Comparison of ENCODE assay signal across 9 cellular contexts in the genomic region with DNA sequence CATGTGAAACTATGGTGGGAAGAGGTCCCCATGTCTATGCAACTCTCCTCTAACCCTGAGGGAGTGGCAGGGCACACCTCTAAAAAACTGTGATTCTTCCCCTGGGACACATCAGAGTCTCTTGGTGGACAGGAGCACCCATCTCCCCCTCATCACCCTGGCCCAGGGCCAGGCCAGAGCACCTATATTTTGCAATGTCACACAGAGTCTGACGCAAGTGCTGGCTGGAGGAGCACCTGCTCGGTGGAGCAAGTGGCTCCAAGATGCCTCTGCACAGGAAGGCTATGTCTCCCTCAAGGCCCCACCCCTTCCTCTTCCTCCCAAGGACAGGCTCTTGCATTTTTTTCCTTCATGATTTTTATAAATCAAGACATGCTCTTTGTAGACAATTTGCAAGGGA. TPM values are rescaled to one million over a fixed set of nuclear protein-coding genes. Genes with fewer than 3 reads are reported as not detected.
A peak's percentile ranks its signal among the peaks of the same experiment; 100 is the strongest.
DNase-seq lines count a peak whose midpoint lies in the region; ATAC-seq and TF ChIP-seq lines count a peak whose summit lies in the region.
"Had no signal": no experiment of that assay in that cellular context is flagged by ENCODE, and none has a peak within 500 bp of the region (broad histone marks: within the 10 kb centered on the region; RNA-seq: fewer than 3 reads in every experiment).

No MANE protein-coding gene starts in this region.

- H3K36me3 ChIP-seq in gastrocnemius medialis = peaks cover 0 to 46% of the 10 kb centered on the region in 2 donors

- H3K27ac Mint-ChIP-seq in activated T-helper 2 cell treated with anti-CD3 and anti-CD28 coated beads, Interferon-gamma antibody, Interleukin-2, Interleukin-4, amounts not matched to agents 10 μg/mL and 5 μg/mL and 100 μg/mL, durations not matched to agents 14 hours and 24 hours and 36 hours = peak overlapping the region; percentile 62

- TF ChIP-seq CTCF in gastrocnemius medialis (IDR thresholded peaks at IDR 0.05 in 4 of 5, conservative IDR thresholded peaks at IDR 0.05 in 1 of 5) = no peak

- H3K4me1 ChIP-seq in gastrocnemius medialis = peaks cover 69 to 77% of the 10 kb centered on the region in 2 donors

- H3K36me3 Mint-ChIP-seq in activated T-helper 2 cell treated with anti-CD3 and anti-CD28 coated beads, Interferon-gamma antibody, Interleukin-2, Interleukin-4, amounts not matched to agents 10 μg/mL and 5 μg/mL and 100 μg/mL, durations not matched to agents 14 hours and 24 hours and 36 hours (ENCODE audit: low read depth) = peaks cover 74% of the 10 kb centered on the region

- no peaks in the 10 kb centered on the region for H3K9me3 ChIP-seq in gastrocnemius medialis

- peak overlapping the region; percentile 91 to 99 (median 97) for H3K27ac ChIP-seq in gastrocnemius medialis

- H3K9me3 Mint-ChIP-seq in activated T-helper 2 cell treated with anti-CD3 and anti-CD28 coated beads, Interferon-gamma antibody, Interleukin-2, Interleukin-4, amounts not matched to agents 10 μg/mL and 5 μg/mL and 100 μg/mL, durations not matched to agents 14 hours and 24 hours and 36 hours = no peaks in the 10 kb centered on the region

- peaks cover 34% of the 10 kb centered on the region for H3K4me1 Mint-ChIP-seq in activated T-helper 2 cell treated with anti-CD3 and anti-CD28 coated beads, Interferon-gamma antibody, Interleukin-2, Interleukin-4, amounts not matched to agents 10 μg/mL and 5 μg/mL and 100 μg/mL, durations not matched to agents 14 hours and 24 hours and 36 hours (ENCODE audit: low read depth)

- ATAC-seq in HG02763 (IDR thresholded peaks at IDR 0.05; ENCODE audit: unreplicated experiment) (peak; percentile 9), gastrocnemius medialis (peak; percentile 47 to 59), GM19351 (IDR thresholded peaks at IDR 0.05; ENCODE audit: unreplicated experiment) (no peak)

- peak; percentile 35 for DNase-seq in SKM-1 treated with dmso at 0.1 percent for 144 hours (lab: John Stamatoyannopoulos, UW; ENCODE audit: unreplicated experiment)
- no peak for DNase-seq in SKM-1 (lab: John Stamatoyannopoulos, UW; ENCODE audit: unreplicated experiment)
- DNase-seq in activated T-helper 2 cell treated with anti-CD3 and anti-CD28 coated beads, Interferon-gamma antibody, Interleukin-2, Interleukin-4, amounts not matched to agents 10 μg/mL and 5 μg/mL and 100 μg/mL, durations not matched to agents 14 hours and 24 hours and 36 hours (ENCODE audit: low spot score) = no peak
- DNase-seq in gastrocnemius medialis = peak; percentile 64 to 93
- no peak for DNase-seq in DMS 273 (lab: John Stamatoyannopoulos, UW; ENCODE audit: unreplicated experiment)
- no peak for DNase-seq in stimulated activated CD8-positive, alpha-beta memory T cell treated with anti-CD3 and anti-CD28 coated beads, Interleukin-4, amount 100 ng/mL, for 48 hours
- DNase-seq: ACHN had no signal

- H3K4me3 Mint-ChIP-seq in activated T-helper 2 cell treated with anti-CD3 and anti-CD28 coated beads, Interferon-gamma antibody, Interleukin-2, Interleukin-4, amounts not matched to agents 10 μg/mL and 5 μg/mL and 100 μg/mL, durations not matched to agents 14 hours and 24 hours and 36 hours (ENCODE audit: low read depth) = peak overlapping the region; percentile 23

- H3K4me3 ChIP-seq in gastrocnemius medialis = no peak overlapping the region

- no peaks in the 10 kb centered on the region for H3K27me3 Mint-ChIP-seq in activated T-helper 2 cell treated with anti-CD3 and anti-CD28 coated beads, Interferon-gamma antibody, Interleukin-2, Interleukin-4, amounts not matched to agents 10 μg/mL and 5 μg/mL and 100 μg/mL, durations not matched to agents 14 hours and 24 hours and 36 hours (ENCODE audit: low read depth)

- TF ChIP-seq POLR2A in gastrocnemius medialis (IDR thresholded peaks at IDR 0.05) = peak in 1 of 2 donors; percentile 22

- intact Hi-C loops in activated T-helper 2 cell treated with anti-CD3 and anti-CD28 coated beads, Interferon-gamma antibody, Interleukin-2, Interleukin-4, amounts not matched to agents 10 μg/mL and 5 μg/mL and 100 μg/mL, durations not matched to agents 14 hours and 24 hours and 36 hours (cut with micrococcal nuclease) = no loop called here
- intact Hi-C loops in gastrocnemius medialis (cut with DNase I; ENCODE audit: low total_unique reads) = no loop called here

- in situ Hi-C loops in gastrocnemius medialis (cut with MboI; ENCODE audit: low sequenced_read_pairs in 4 of 4) = no loop called here

- no peaks in the 10 kb centered on the region for H3K27me3 ChIP-seq in gastrocnemius medialis

RNA-seq across cellular contexts. Expression of a gene that starts 13.3 kb away (rescaled TPM):
- 8.6 and 9.5 TPM in 2 replicates for total RNA-seq in activated T-helper 2 cell treated with anti-CD3 and anti-CD28 coated beads, Interferon-gamma antibody, Interleukin-2, Interleukin-4, amounts not matched to agents 10 μg/mL and 5 μg/mL and 100 μg/mL, durations not matched to agents 14 hours and 24 hours and 36 hours
- total RNA-seq in gastrocnemius medialis = 10 to 100 TPM; 22.5 to 94.5 (median 78.1) TPM

Comparison
In these comparisons a context has a peak if more than half of its experiments do, and no peak if none do; other contexts are left out.
1. DNase-seq: peak in SKM-1 treated with dmso at 0.1 percent for 144 hours (single experiment) and gastrocnemius medialis (2 of 2); none in SKM-1 (single experiment), activated T-helper 2 cell treated with anti-CD3 and anti-CD28 coated beads, Interferon-gamma antibody, Interleukin-2, Interleukin-4, amounts not matched to agents 10 μg/mL and 5 μg/mL and 100 μg/mL, durations not matched to agents 14 hours and 24 hours and 36 hours (single experiment), DMS 273 (single experiment) and stimulated activated CD8-positive, alpha-beta memory T cell treated with anti-CD3 and anti-CD28 coated beads, Interleukin-4, amount 100 ng/mL, for 48 hours (single experiment).